Comparison of ENCODE assay signal across 1 cellular context in the genomic region with DNA sequence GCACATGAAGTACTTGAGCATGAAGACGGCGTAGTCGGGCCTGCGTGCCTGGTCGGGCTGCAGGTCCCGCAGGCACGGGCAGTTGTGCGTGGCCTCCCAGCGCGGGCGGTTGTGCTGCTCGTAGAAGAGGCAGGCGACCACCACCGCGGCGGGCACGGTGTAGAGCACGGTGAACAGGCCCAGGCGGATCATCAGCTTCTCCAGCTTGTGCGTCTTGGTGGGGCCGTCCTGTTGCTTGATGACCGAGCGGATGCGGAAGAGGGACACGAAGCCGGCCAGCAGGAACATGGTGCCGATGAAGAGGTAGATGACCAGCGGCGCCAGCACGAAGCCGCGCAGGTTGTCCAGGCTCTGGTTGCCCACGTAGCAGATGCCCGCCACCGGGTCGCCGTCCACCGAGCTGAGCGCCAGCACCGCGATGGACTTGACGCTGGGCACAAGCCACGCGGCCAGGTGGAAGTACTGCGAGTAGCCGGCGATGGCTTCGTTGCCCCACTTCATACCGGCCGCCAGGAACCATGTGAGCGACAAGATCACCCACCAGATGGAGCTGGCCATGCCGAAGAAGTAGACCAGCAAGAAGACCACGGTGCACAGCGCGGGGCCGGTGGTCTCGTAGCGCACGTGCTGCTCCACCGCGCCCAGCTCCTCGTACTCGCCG.
TF ChIP-seq lines count a peak whose summit lies in the region.

No MANE protein-coding gene starts in this region.

TF ChIP-seq in WTC11, 78 proteins besides CTCF, POLR2A, EP300 and RAD21 (continued from another document and continues in another):
- TF ChIP-seq, protein P1, sequence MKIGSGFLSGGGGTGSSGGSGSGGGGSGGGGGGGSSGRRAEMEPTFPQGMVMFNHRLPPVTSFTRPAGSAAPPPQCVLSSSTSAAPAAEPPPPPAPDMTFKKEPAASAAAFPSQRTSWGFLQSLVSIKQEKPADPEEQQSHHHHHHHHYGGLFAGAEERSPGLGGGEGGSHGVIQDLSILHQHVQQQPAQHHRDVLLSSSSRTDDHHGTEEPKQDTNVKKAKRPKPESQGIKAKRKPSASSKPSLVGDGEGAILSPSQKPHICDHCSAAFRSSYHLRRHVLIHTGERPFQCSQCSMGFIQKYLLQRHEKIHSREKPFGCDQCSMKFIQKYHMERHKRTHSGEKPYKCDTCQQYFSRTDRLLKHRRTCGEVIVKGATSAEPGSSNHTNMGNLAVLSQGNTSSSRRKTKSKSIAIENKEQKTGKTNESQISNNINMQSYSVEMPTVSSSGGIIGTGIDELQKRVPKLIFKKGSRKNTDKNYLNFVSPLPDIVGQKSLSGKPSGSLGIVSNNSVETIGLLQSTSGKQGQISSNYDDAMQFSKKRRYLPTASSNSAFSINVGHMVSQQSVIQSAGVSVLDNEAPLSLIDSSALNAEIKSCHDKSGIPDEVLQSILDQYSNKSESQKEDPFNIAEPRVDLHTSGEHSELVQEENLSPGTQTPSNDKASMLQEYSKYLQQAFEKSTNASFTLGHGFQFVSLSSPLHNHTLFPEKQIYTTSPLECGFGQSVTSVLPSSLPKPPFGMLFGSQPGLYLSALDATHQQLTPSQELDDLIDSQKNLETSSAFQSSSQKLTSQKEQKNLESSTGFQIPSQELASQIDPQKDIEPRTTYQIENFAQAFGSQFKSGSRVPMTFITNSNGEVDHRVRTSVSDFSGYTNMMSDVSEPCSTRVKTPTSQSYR (CRISPR knock-in tag; IDR thresholded peaks at IDR 0.05), result peak; percentile 24; the same call in 1 of the 2 replicates
- TF ChIP-seq, protein P2, sequence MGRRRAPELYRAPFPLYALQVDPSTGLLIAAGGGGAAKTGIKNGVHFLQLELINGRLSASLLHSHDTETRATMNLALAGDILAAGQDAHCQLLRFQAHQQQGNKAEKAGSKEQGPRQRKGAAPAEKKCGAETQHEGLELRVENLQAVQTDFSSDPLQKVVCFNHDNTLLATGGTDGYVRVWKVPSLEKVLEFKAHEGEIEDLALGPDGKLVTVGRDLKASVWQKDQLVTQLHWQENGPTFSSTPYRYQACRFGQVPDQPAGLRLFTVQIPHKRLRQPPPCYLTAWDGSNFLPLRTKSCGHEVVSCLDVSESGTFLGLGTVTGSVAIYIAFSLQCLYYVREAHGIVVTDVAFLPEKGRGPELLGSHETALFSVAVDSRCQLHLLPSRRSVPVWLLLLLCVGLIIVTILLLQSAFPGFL (CRISPR knock-in tag; IDR thresholded peaks at IDR 0.05; ENCODE audit: borderline replicate concordance), result peak; percentile 93; the same call in 1 of the 2 replicates
- TF ChIP-seq ZNF416 (CRISPR knock-in tag; IDR thresholded peaks at IDR 0.05) (no peak), GABPB1 (CRISPR knock-in tag; IDR thresholded peaks at IDR 0.05) (no peak), ZNF317 (CRISPR knock-in tag; IDR thresholded peaks at IDR 0.05; ENCODE audit: borderline replicate concordance, low read depth) (peak; percentile 37; the same call in 1 of the 2 replicates), TP53 (CRISPR knock-in tag; IDR thresholded peaks at IDR 0.05) (peak; percentile 85; the same call in 1 of the 2 replicates), SMAD3 (CRISPR knock-in tag; IDR thresholded peaks at IDR 0.05; ENCODE audit: borderline replicate concordance) (peak; percentile 26; the same call in 1 of the 2 replicates), HMGA2 (CRISPR knock-in tag; IDR thresholded peaks at IDR 0.05) (no peak), ZNF423 (CRISPR knock-in tag; IDR thresholded peaks at IDR 0.05) (no peak), KAT7 (CRISPR knock-in tag; IDR thresholded peaks at IDR 0.05; ENCODE audit: borderline replicate concordance) (peak; percentile 62; the same call in 1 of the 2 replicates), GTF2I (CRISPR knock-in tag; conservative IDR thresholded peaks at IDR 0.05) (no peak), ZNF121 (CRISPR knock-in tag; IDR thresholded peaks at IDR 0.05) (no peak), ESRRA (CRISPR knock-in tag; IDR thresholded peaks at IDR 0.05; ENCODE audit: borderline replicate concordance) (peak; percentile 87; the same call in 1 of the 2 replicates)
- TF ChIP-seq, protein P3, sequence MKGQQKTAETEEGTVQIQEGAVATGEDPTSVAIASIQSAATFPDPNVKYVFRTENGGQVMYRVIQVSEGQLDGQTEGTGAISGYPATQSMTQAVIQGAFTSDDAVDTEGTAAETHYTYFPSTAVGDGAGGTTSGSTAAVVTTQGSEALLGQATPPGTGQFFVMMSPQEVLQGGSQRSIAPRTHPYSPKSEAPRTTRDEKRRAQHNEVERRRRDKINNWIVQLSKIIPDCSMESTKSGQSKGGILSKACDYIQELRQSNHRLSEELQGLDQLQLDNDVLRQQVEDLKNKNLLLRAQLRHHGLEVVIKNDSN (CRISPR knock-in tag; IDR thresholded peaks at IDR 0.05), result peak; percentile 62; the same call in 1 of the 2 replicates
- TF ChIP-seq, protein P4, sequence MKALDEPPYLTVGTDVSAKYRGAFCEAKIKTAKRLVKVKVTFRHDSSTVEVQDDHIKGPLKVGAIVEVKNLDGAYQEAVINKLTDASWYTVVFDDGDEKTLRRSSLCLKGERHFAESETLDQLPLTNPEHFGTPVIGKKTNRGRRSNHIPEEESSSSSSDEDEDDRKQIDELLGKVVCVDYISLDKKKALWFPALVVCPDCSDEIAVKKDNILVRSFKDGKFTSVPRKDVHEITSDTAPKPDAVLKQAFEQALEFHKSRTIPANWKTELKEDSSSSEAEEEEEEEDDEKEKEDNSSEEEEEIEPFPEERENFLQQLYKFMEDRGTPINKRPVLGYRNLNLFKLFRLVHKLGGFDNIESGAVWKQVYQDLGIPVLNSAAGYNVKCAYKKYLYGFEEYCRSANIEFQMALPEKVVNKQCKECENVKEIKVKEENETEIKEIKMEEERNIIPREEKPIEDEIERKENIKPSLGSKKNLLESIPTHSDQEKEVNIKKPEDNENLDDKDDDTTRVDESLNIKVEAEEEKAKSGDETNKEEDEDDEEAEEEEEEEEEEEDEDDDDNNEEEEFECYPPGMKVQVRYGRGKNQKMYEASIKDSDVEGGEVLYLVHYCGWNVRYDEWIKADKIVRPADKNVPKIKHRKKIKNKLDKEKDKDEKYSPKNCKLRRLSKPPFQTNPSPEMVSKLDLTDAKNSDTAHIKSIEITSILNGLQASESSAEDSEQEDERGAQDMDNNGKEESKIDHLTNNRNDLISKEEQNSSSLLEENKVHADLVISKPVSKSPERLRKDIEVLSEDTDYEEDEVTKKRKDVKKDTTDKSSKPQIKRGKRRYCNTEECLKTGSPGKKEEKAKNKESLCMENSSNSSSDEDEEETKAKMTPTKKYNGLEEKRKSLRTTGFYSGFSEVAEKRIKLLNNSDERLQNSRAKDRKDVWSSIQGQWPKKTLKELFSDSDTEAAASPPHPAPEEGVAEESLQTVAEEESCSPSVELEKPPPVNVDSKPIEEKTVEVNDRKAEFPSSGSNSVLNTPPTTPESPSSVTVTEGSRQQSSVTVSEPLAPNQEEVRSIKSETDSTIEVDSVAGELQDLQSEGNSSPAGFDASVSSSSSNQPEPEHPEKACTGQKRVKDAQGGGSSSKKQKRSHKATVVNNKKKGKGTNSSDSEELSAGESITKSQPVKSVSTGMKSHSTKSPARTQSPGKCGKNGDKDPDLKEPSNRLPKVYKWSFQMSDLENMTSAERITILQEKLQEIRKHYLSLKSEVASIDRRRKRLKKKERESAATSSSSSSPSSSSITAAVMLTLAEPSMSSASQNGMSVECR (CRISPR knock-in tag; IDR thresholded peaks at IDR 0.05; ENCODE audit: borderline replicate concordance), result peak; percentile 94; the same call in 1 of the 2 replicates
- TF ChIP-seq, protein P5, sequence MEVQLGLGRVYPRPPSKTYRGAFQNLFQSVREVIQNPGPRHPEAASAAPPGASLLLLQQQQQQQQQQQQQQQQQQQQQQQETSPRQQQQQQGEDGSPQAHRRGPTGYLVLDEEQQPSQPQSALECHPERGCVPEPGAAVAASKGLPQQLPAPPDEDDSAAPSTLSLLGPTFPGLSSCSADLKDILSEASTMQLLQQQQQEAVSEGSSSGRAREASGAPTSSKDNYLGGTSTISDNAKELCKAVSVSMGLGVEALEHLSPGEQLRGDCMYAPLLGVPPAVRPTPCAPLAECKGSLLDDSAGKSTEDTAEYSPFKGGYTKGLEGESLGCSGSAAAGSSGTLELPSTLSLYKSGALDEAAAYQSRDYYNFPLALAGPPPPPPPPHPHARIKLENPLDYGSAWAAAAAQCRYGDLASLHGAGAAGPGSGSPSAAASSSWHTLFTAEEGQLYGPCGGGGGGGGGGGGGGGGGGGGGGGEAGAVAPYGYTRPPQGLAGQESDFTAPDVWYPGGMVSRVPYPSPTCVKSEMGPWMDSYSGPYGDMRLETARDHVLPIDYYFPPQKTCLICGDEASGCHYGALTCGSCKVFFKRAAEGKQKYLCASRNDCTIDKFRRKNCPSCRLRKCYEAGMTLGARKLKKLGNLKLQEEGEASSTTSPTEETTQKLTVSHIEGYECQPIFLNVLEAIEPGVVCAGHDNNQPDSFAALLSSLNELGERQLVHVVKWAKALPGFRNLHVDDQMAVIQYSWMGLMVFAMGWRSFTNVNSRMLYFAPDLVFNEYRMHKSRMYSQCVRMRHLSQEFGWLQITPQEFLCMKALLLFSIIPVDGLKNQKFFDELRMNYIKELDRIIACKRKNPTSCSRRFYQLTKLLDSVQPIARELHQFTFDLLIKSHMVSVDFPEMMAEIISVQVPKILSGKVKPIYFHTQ (CRISPR knock-in tag; IDR thresholded peaks at IDR 0.05), result no peak
- TF ChIP-seq, protein P6, sequence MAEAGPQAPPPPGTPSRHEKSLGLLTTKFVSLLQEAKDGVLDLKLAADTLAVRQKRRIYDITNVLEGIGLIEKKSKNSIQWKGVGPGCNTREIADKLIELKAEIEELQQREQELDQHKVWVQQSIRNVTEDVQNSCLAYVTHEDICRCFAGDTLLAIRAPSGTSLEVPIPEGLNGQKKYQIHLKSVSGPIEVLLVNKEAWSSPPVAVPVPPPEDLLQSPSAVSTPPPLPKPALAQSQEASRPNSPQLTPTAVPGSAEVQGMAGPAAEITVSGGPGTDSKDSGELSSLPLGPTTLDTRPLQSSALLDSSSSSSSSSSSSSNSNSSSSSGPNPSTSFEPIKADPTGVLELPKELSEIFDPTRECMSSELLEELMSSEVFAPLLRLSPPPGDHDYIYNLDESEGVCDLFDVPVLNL (CRISPR knock-in tag; IDR thresholded peaks at IDR 0.05; ENCODE audit: borderline replicate concordance, low read depth), result peak; percentile 66
- TF ChIP-seq, protein P7, sequence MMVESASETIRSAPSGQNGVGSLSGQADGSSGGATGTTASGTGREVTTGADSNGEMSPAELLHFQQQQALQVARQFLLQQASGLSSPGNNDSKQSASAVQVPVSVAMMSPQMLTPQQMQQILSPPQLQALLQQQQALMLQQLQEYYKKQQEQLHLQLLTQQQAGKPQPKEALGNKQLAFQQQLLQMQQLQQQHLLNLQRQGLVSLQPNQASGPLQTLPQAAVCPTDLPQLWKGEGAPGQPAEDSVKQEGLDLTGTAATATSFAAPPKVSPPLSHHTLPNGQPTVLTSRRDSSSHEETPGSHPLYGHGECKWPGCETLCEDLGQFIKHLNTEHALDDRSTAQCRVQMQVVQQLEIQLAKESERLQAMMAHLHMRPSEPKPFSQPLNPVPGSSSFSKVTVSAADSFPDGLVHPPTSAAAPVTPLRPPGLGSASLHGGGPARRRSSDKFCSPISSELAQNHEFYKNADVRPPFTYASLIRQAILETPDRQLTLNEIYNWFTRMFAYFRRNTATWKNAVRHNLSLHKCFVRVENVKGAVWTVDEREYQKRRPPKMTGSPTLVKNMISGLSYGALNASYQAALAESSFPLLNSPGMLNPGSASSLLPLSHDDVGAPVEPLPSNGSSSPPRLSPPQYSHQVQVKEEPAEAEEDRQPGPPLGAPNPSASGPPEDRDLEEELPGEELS (CRISPR knock-in tag; IDR thresholded peaks at IDR 0.05), result peak; percentile 90
- TF ChIP-seq, protein P8, sequence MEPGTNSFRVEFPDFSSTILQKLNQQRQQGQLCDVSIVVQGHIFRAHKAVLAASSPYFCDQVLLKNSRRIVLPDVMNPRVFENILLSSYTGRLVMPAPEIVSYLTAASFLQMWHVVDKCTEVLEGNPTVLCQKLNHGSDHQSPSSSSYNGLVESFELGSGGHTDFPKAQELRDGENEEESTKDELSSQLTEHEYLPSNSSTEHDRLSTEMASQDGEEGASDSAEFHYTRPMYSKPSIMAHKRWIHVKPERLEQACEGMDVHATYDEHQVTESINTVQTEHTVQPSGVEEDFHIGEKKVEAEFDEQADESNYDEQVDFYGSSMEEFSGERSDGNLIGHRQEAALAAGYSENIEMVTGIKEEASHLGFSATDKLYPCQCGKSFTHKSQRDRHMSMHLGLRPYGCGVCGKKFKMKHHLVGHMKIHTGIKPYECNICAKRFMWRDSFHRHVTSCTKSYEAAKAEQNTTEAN (CRISPR knock-in tag; IDR thresholded peaks at IDR 0.05), result peak; percentile 74; the same call in 1 of the 2 replicates
- TF ChIP-seq, protein P9, sequence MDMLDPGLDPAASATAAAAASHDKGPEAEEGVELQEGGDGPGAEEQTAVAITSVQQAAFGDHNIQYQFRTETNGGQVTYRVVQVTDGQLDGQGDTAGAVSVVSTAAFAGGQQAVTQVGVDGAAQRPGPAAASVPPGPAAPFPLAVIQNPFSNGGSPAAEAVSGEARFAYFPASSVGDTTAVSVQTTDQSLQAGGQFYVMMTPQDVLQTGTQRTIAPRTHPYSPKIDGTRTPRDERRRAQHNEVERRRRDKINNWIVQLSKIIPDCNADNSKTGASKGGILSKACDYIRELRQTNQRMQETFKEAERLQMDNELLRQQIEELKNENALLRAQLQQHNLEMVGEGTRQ (CRISPR knock-in tag; IDR thresholded peaks at IDR 0.05), result peak; percentile 35
- TF ChIP-seq, protein P10, sequence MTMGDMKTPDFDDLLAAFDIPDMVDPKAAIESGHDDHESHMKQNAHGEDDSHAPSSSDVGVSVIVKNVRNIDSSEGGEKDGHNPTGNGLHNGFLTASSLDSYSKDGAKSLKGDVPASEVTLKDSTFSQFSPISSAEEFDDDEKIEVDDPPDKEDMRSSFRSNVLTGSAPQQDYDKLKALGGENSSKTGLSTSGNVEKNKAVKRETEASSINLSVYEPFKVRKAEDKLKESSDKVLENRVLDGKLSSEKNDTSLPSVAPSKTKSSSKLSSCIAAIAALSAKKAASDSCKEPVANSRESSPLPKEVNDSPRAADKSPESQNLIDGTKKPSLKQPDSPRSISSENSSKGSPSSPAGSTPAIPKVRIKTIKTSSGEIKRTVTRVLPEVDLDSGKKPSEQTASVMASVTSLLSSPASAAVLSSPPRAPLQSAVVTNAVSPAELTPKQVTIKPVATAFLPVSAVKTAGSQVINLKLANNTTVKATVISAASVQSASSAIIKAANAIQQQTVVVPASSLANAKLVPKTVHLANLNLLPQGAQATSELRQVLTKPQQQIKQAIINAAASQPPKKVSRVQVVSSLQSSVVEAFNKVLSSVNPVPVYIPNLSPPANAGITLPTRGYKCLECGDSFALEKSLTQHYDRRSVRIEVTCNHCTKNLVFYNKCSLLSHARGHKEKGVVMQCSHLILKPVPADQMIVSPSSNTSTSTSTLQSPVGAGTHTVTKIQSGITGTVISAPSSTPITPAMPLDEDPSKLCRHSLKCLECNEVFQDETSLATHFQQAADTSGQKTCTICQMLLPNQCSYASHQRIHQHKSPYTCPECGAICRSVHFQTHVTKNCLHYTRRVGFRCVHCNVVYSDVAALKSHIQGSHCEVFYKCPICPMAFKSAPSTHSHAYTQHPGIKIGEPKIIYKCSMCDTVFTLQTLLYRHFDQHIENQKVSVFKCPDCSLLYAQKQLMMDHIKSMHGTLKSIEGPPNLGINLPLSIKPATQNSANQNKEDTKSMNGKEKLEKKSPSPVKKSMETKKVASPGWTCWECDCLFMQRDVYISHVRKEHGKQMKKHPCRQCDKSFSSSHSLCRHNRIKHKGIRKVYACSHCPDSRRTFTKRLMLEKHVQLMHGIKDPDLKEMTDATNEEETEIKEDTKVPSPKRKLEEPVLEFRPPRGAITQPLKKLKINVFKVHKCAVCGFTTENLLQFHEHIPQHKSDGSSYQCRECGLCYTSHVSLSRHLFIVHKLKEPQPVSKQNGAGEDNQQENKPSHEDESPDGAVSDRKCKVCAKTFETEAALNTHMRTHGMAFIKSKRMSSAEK (CRISPR knock-in tag; IDR thresholded peaks at IDR 0.05; ENCODE audit: borderline replicate concordance), result no peak
- TF ChIP-seq, protein P11, sequence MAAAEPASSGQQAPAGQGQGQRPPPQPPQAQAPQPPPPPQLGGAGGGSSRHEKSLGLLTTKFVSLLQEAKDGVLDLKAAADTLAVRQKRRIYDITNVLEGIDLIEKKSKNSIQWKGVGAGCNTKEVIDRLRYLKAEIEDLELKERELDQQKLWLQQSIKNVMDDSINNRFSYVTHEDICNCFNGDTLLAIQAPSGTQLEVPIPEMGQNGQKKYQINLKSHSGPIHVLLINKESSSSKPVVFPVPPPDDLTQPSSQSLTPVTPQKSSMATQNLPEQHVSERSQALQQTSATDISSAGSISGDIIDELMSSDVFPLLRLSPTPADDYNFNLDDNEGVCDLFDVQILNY (CRISPR knock-in tag; IDR thresholded peaks at IDR 0.05), result peak; percentile 69
